Comparison of ENCODE assay signal across 14 cellular contexts in genomic region chr5:139738777-139739611, GRCh38. TPM values are rescaled to one million over a fixed set of nuclear protein-coding genes. Genes with fewer than 3 reads are reported as not detected.
DNase-seq lines count a peak whose midpoint lies in the region; ATAC-seq and TF ChIP-seq lines count a peak whose summit lies in the region.
"Had no signal": no experiment of that assay in that cellular context is flagged by ENCODE, and none has a peak within 500 bp of the region (broad histone marks: within the 10 kb centered on the region; RNA-seq: fewer than 3 reads in every experiment).

No MANE protein-coding gene starts in this region.

- no peak overlapping the region for H3K4me3 ChIP-seq in GM23338
- peak overlapping the region; percentile 11 for H3K4me3 ChIP-seq in trophoblast cell (ENCODE audit: low read depth, low read length)
- H3K4me3 ChIP-seq: cardiac muscle cell, sigmoid colon had no signal

- H3K27ac Mint-ChIP-seq in GM23338 (peak overlapping the region; percentile 6; the same call in 1 of the 2 replicates), WTC11 (peak overlapping the region; percentile 75), glutamatergic neuron (ENCODE audit: unreplicated experiment) (no peak overlapping the region)
- H3K27ac Mint-ChIP-seq in activated T-helper 1 cell treated with anti-CD3 and anti-CD28 coated beads, Interleukin-12 subunit alpha, Interleukin-12 subunit beta, Interleukin-2, Interleukin-4 antibody, amounts not matched to agents 30 ng/mL and 10 ng/mL and 1 ng/mL, durations not matched to agents 14 hours and 24 hours and 36 hours = no peak overlapping the region
- H3K27ac Mint-ChIP-seq: activated naive CD4-positive, alpha-beta T cell treated with anti-CD3 and anti-CD28 coated beads, Interleukin-2, amount 10 ng/mL, durations not matched to agents 7 days and 5 days had no signal

- H3K9me3 Mint-ChIP-seq in GM23338 (no peaks in the 10 kb centered on the region), WTC11 (no peaks in the 10 kb centered on the region), glutamatergic neuron (ENCODE audit: unreplicated experiment) (peaks cover 18% of the 10 kb centered on the region)
- no peaks in the 10 kb centered on the region for H3K9me3 Mint-ChIP-seq in activated T-helper 1 cell treated with anti-CD3 and anti-CD28 coated beads, Interleukin-12 subunit alpha, Interleukin-12 subunit beta, Interleukin-2, Interleukin-4 antibody, amounts not matched to agents 30 ng/mL and 10 ng/mL and 1 ng/mL, durations not matched to agents 14 hours and 24 hours and 36 hours
- H3K9me3 Mint-ChIP-seq: activated naive CD4-positive, alpha-beta T cell treated with anti-CD3 and anti-CD28 coated beads, Interleukin-2, amount 10 ng/mL, durations not matched to agents 7 days and 5 days had no signal

- H4K8ac ChIP-seq in trophoblast cell (ENCODE audit: low read depth, low read length) = no peak overlapping the region

- H3K9ac ChIP-seq in trophoblast cell (ENCODE audit: low read length) = peak overlapping the region; percentile 18

- peak overlapping the region; percentile 15 for H3K18ac ChIP-seq in trophoblast cell (ENCODE audit: low read length)

- no peak overlapping the region for H3K4ac ChIP-seq in trophoblast cell (ENCODE audit: low read depth, low read length)

- no peak overlapping the region for H2BK12ac ChIP-seq in trophoblast cell (ENCODE audit: low read length)

- POLR2A ChIA-PET in WTC11 (lab: Charles Lee) = interaction anchor here (1.1 kb wide), 1 partner anchor 9 kb away, joined by 3 read pairs; no protein-coding TSS in a partner anchor

- peak overlapping the region; percentile 18 for H3K14ac ChIP-seq in trophoblast cell (ENCODE audit: low read length)

- H4K20me1 ChIP-seq in GM23338 (replicated peaks; ENCODE audit: insufficient read depth) = no peaks in the 10 kb centered on the region

- H2AFZ ChIP-seq in GM23338 = 0 out of 2 replicates have a peak overlapping the region, but pooled peaks have one; percentile 18
- H2AFZ ChIP-seq in trophoblast cell (ENCODE audit: insufficient read depth, low read length, poor library complexity) = no peak overlapping the region

- no peak for DNase-seq in GM23338 (ENCODE audit: low spot score)
- DNase-seq in WTC11 (ENCODE audit: low spot score) = no peak
- no peak for DNase-seq in glutamatergic neuron
- no peak for DNase-seq in trophoblast cell
- DNase-seq in stimulated activated naive CD4-positive, alpha-beta T cell treated with Interleukin-2 at 50 U/mL for 16 hours (lab: John Stamatoyannopoulos, UW) = no peak
- DNase-seq in activated T-helper 1 cell treated with anti-CD3 and anti-CD28 coated beads, Interleukin-12 subunit alpha, Interleukin-12 subunit beta, Interleukin-2, Interleukin-4 antibody, amounts not matched to agents 30 ng/mL and 10 ng/mL and 1 ng/mL, durations not matched to agents 14 hours and 24 hours and 36 hours (ENCODE audit: low spot score) = no peak
- no peak for DNase-seq in activated CD8-positive, alpha-beta memory T cell treated with anti-CD3 and anti-CD28 coated beads, Interleukin-2, amount 50 U/mL, for 4 hours
- DNase-seq: activated naive CD4-positive, alpha-beta T cell treated with anti-CD3 and anti-CD28 coated beads, Interleukin-2, amount 10 ng/mL, durations not matched to agents 7 days and 5 days; kidney glomerular epithelial cell; NCI-H2029; NCI-H510A; sigmoid colon had no signal

- H3K79me2 ChIP-seq in GM23338 (replicated peaks; ENCODE audit: insufficient read depth) = no peaks in the 10 kb centered on the region
- H3K79me2 ChIP-seq in trophoblast cell (ENCODE audit: control insufficient read depth, insufficient read depth, low read length, poor library complexity) = no peaks in the 10 kb centered on the region

- H3K4me1 ChIP-seq in GM23338 (ENCODE audit: insufficient read depth) (peaks cover 6% of the 10 kb centered on the region; the same call in 1 of the 2 replicates), trophoblast cell (ENCODE audit: control insufficient read depth in 1 of 2, insufficient read depth in 2 of 2, low read length in 2 of 2) (peaks cover 0 to 5% of the 10 kb centered on the region in 2 experiments)
- H3K4me1 ChIP-seq: sigmoid colon had no signal

- CTCF ChIA-PET in WTC11 (lab: Charles Lee) = interaction anchor here (1.0 to 2.3 kb wide), 6 partner anchors 8 to 46 kb away, joined by 3 to 12 read pairs (median 4); no protein-coding TSS in a partner anchor

- WGBS in trophoblast cell (ENCODE audit: extremely low coverage, insufficient coverage, insufficient read length) = no CpG with 5 or more reads among the region's 12 CpGs

- H3K27me3 Mint-ChIP-seq in GM23338 (ENCODE audit: insufficient read depth, low read depth, poor library complexity) (peaks cover 11% of the 10 kb centered on the region), WTC11 (ENCODE audit: low read depth) (peaks cover 8% of the 10 kb centered on the region), glutamatergic neuron (ENCODE audit: unreplicated experiment) (peaks cover 32% of the 10 kb centered on the region)
- H3K27me3 Mint-ChIP-seq in activated T-helper 1 cell treated with anti-CD3 and anti-CD28 coated beads, Interleukin-12 subunit alpha, Interleukin-12 subunit beta, Interleukin-2, Interleukin-4 antibody, amounts not matched to agents 30 ng/mL and 10 ng/mL and 1 ng/mL, durations not matched to agents 14 hours and 24 hours and 36 hours (ENCODE audit: insufficient read depth) = peaks cover 2% of the 10 kb centered on the region

- peak; percentile 11; the same call in 1 of the 3 replicates for ATAC-seq in GM23338
- peak; percentile 23 for ATAC-seq in WTC11
- no peak for ATAC-seq in HG03354 (IDR thresholded peaks at IDR 0.05; ENCODE audit: poor library complexity, severe bottlenecking, unreplicated experiment)

- no peak for TF ChIP-seq CTCF in GM23338 (conservative IDR thresholded peaks at IDR 0.05; ENCODE audit: low read depth in 2 of 2)
- no peak for TF ChIP-seq CTCF in WTC11 (IDR thresholded peaks at IDR 0.05)
- no peak for TF ChIP-seq CTCF in glutamatergic neuron (IDR thresholded peaks at IDR 0.05; ENCODE audit: partially characterized antibody, unreplicated experiment)

- intact Hi-C loops in activated T-helper 1 cell treated with anti-CD3 and anti-CD28 coated beads, Interleukin-12 subunit alpha, Interleukin-12 subunit beta, Interleukin-2, Interleukin-4 antibody, amounts not matched to agents 30 ng/mL and 10 ng/mL and 1 ng/mL, durations not matched to agents 14 hours and 24 hours and 36 hours (cut with micrococcal nuclease) = no loop called here

- no peaks in the 10 kb centered on the region for H3K36me3 ChIP-seq in GM23338 (ENCODE audit: insufficient read depth)
- no peaks in the 10 kb centered on the region for H3K36me3 ChIP-seq in trophoblast cell (ENCODE audit: control insufficient read depth in 1 of 2, insufficient read depth in 2 of 2, low read length in 2 of 2)
- H3K36me3 ChIP-seq: cardiac muscle cell, sigmoid colon had no signal

- no peak overlapping the region for H2BK120ac ChIP-seq in trophoblast cell (ENCODE audit: insufficient read depth, low read length, poor library complexity)

- no peaks in the 10 kb centered on the region for H3K9me2 ChIP-seq in GM23338 (ENCODE audit: insufficient read depth)

- H3K4me3 Mint-ChIP-seq in GM23338 (no peak overlapping the region), WTC11 (no peak overlapping the region), glutamatergic neuron (ENCODE audit: unreplicated experiment) (peak overlapping the region; percentile 7)
- H3K4me3 Mint-ChIP-seq in activated T-helper 1 cell treated with anti-CD3 and anti-CD28 coated beads, Interleukin-12 subunit alpha, Interleukin-12 subunit beta, Interleukin-2, Interleukin-4 antibody, amounts not matched to agents 30 ng/mL and 10 ng/mL and 1 ng/mL, durations not matched to agents 14 hours and 24 hours and 36 hours = no peak overlapping the region
- H3K4me3 Mint-ChIP-seq: activated naive CD4-positive, alpha-beta T cell treated with anti-CD3 and anti-CD28 coated beads, Interleukin-2, amount 10 ng/mL, durations not matched to agents 7 days and 5 days had no signal

- H3K36me3 Mint-ChIP-seq in GM23338 (ENCODE audit: low read depth) (no peaks in the 10 kb centered on the region), WTC11 (no peaks in the 10 kb centered on the region), glutamatergic neuron (ENCODE audit: unreplicated experiment) (no peaks in the 10 kb centered on the region)
- no peaks in the 10 kb centered on the region for H3K36me3 Mint-ChIP-seq in activated T-helper 1 cell treated with anti-CD3 and anti-CD28 coated beads, Interleukin-12 subunit alpha, Interleukin-12 subunit beta, Interleukin-2, Interleukin-4 antibody, amounts not matched to agents 30 ng/mL and 10 ng/mL and 1 ng/mL, durations not matched to agents 14 hours and 24 hours and 36 hours (ENCODE audit: low read depth)
- H3K36me3 Mint-ChIP-seq: activated naive CD4-positive, alpha-beta T cell treated with anti-CD3 and anti-CD28 coated beads, Interleukin-2, amount 10 ng/mL, durations not matched to agents 7 days and 5 days had no signal

- H3K23ac ChIP-seq in trophoblast cell (ENCODE audit: low read length) = no peak overlapping the region

- H3K27ac ChIP-seq in GM23338 (ENCODE audit: low read depth) (no peak overlapping the region), trophoblast cell (ENCODE audit: low read depth, low read length) (no peak overlapping the region)
- H3K27ac ChIP-seq: cardiac muscle cell, sigmoid colon had no signal

- H3K4me2 ChIP-seq in GM23338 (no peak overlapping the region), trophoblast cell (ENCODE audit: low read length) (no peak overlapping the region)

- H3F3A ChIP-seq in GM23338 (replicated peaks; ENCODE audit: low read depth) = 0 out of 2 replicates have a peak, but pooled peaks cover 10% of the 10 kb centered on the region

- H4K91ac ChIP-seq in trophoblast cell (ENCODE audit: low read depth, low read length) = peak overlapping the region; percentile 33

- H3K4me1 Mint-ChIP-seq in GM23338 (peaks cover 40% of the 10 kb centered on the region), WTC11 (peaks cover 41% of the 10 kb centered on the region), glutamatergic neuron (ENCODE audit: low read depth, unreplicated experiment) (peaks cover 50% of the 10 kb centered on the region)
- no peaks in the 10 kb centered on the region for H3K4me1 Mint-ChIP-seq in activated T-helper 1 cell treated with anti-CD3 and anti-CD28 coated beads, Interleukin-12 subunit alpha, Interleukin-12 subunit beta, Interleukin-2, Interleukin-4 antibody, amounts not matched to agents 30 ng/mL and 10 ng/mL and 1 ng/mL, durations not matched to agents 14 hours and 24 hours and 36 hours (ENCODE audit: low read depth)
- H3K4me1 Mint-ChIP-seq: activated naive CD4-positive, alpha-beta T cell treated with anti-CD3 and anti-CD28 coated beads, Interleukin-2, amount 10 ng/mL, durations not matched to agents 7 days and 5 days had no signal

- H3K27me3 ChIP-seq in GM23338 (ENCODE audit: insufficient read depth) (peaks cover 1% of the 10 kb centered on the region; the same call in 1 of the 2 replicates), trophoblast cell (ENCODE audit: insufficient read depth, low read length) (no peaks in the 10 kb centered on the region)
- H3K27me3 ChIP-seq: cardiac muscle cell, sigmoid colon had no signal

- no peak overlapping the region for H4K12ac ChIP-seq in trophoblast cell (ENCODE audit: low read depth, low read length)

- peaks cover 1% of the 10 kb centered on the region for H3K9me3 ChIP-seq in trophoblast cell (ENCODE audit: insufficient read depth, low read depth, low read length)
- H3K9me3 ChIP-seq: sigmoid colon had no signal

- no peak overlapping the region for H2AK5ac ChIP-seq in trophoblast cell (ENCODE audit: low read length)

- H3K79me1 ChIP-seq in trophoblast cell (ENCODE audit: low read length) = no peaks in the 10 kb centered on the region

- no peak overlapping the region for H2BK5ac ChIP-seq in trophoblast cell (ENCODE audit: low read depth, low read length, poor library complexity)

RNA-seq across cellular contexts. Expression of gene PSD2, which starts 56.6 kb away (rescaled TPM):
- 0.10 TPM in 1 of 2 replicates, not detected in the other for total RNA-seq in GM23338 (2014; rRNA removed; shearing (Covaris generic))
- polyA plus RNA-seq in GM23338 (2016; fragmentation: Nextera tagmentation; extraction: Ambion mirVana) = 0.08 and 0.17 TPM in 2 replicates
- total RNA-seq in WTC11 (2021) (0.55 to 0.57 TPM (median 0.57 TPM) in 3 replicates), glutamatergic neuron (ENCODE audit: unreplicated experiment) (2.3 TPM)
- polyA plus RNA-seq in trophoblast cell (2013) = 0.37 and 0.38 TPM in 2 replicates
- not detected in 2 replicates for total RNA-seq in activated T-helper 1 cell treated with anti-CD3 and anti-CD28 coated beads, Interleukin-12 subunit alpha, Interleukin-12 subunit beta, Interleukin-2, Interleukin-4 antibody, amounts not matched to agents 30 ng/mL and 10 ng/mL and 1 ng/mL, durations not matched to agents 14 hours and 24 hours and 36 hours

Comparison
In these comparisons a context has a peak if more than half of its experiments do, and no peak if none do; other contexts are left out.
1. H3K27ac Mint-ChIP-seq: peak in GM23338 (single experiment) and WTC11 (single experiment); none in glutamatergic neuron (single experiment) and activated T-helper 1 cell treated with anti-CD3 and anti-CD28 coated beads, Interleukin-12 subunit alpha, Interleukin-12 subunit beta, Interleukin-2, Interleukin-4 antibody, amounts not matched to agents 30 ng/mL and 10 ng/mL and 1 ng/mL, durations not matched to agents 14 hours and 24 hours and 36 hours (single experiment).